Comparison of ENCODE assay signal across 1 cellular context in genomic region chr17:43125967-43126910, GRCh38.
A peak's percentile ranks its signal among the peaks of the same experiment; 100 is the strongest.
TF ChIP-seq lines count a peak whose summit lies in the region.

No MANE protein-coding gene starts in this region.

TF ChIP-seq in HepG2, 621 proteins besides CTCF, POLR2A, EP300 and RAD21 (continued from another document and continues in another):
- TF ChIP-seq ZNF646 (CRISPR knock-in tag; IDR thresholded peaks at IDR 0.05) (no peak; the same call in 1 of the 2 replicates), ZNF768 (CRISPR knock-in tag; IDR thresholded peaks at IDR 0.05) (peak; percentile 13; the same call in 1 of the 2 replicates), STAG1 (CRISPR knock-in tag; IDR thresholded peaks at IDR 0.05) (0 out of 2 replicates have a peak, but pooled peaks have one; percentile 9), LRRFIP1 (CRISPR knock-in tag; conservative IDR thresholded peaks at IDR 0.05) (no peak), POLR2AphosphoS2 (IDR thresholded peaks at IDR 0.05; ENCODE audit: low read depth, low read length) (0 out of 2 replicates have a peak, but pooled peaks have one; percentile 12), ZSCAN25 (CRISPR knock-in tag; IDR thresholded peaks at IDR 0.05) (0 out of 2 replicates have a peak, but pooled peaks have one; percentile 10), ZNF143 (CRISPR knock-in tag; IDR thresholded peaks at IDR 0.05) (peak; percentile 56), NR1H2 (CRISPR knock-in tag; IDR thresholded peaks at IDR 0.05; ENCODE audit: borderline replicate concordance, low read depth) (no peak), ZNF501 (CRISPR knock-in tag; IDR thresholded peaks at IDR 0.05) (peak; percentile 58), RELA (CRISPR knock-in tag; IDR thresholded peaks at IDR 0.05) (no peak), ZNF33B (CRISPR knock-in tag; IDR thresholded peaks at IDR 0.05) (no peak), ZUFSP (CRISPR knock-in tag; IDR thresholded peaks at IDR 0.05; ENCODE audit: borderline replicate concordance) (no peak), ZMYM3 (CRISPR knock-in tag; IDR thresholded peaks at IDR 0.05) (0 out of 2 replicates have a peak, but pooled peaks have one; percentile 22), HNF1B (CRISPR knock-in tag; IDR thresholded peaks at IDR 0.05) (peak; percentile 69), ZNF329 (CRISPR knock-in tag; IDR thresholded peaks at IDR 0.05; ENCODE audit: low read depth) (peak; percentile 72; the same call in 1 of the 2 replicates), ZNF691 (CRISPR knock-in tag; IDR thresholded peaks at IDR 0.05; ENCODE audit: borderline replicate concordance, low read depth) (0 out of 2 replicates have a peak, but pooled peaks have one; percentile 24), POLR2G (IDR thresholded peaks at IDR 0.05; ENCODE audit: low read depth, low read length) (peak; percentile 61), ZFX (CRISPR knock-in tag; IDR thresholded peaks at IDR 0.05; ENCODE audit: low read depth) (peak; percentile 32; the same call in 1 of the 2 replicates), HMGXB3 (CRISPR knock-in tag; IDR thresholded peaks at IDR 0.05; ENCODE audit: borderline replicate concordance) (peak; percentile 21; the same call in 1 of the 2 replicates), TIGD3 (CRISPR knock-in tag; IDR thresholded peaks at IDR 0.05; ENCODE audit: borderline replicate concordance) (peak; percentile 83; the same call in 1 of the 2 replicates), ZNF563 (CRISPR knock-in tag; IDR thresholded peaks at IDR 0.05) (peak; percentile 61; the same call in 1 of the 2 replicates), ASH2L (IDR thresholded peaks at IDR 0.05; ENCODE audit: insufficient read length, low read depth, low read length) (peak; percentile 63), IRX3 (CRISPR knock-in tag; IDR thresholded peaks at IDR 0.05; ENCODE audit: borderline replicate concordance, low read depth) (no peak), ZNF761 (CRISPR knock-in tag; conservative IDR thresholded peaks at IDR 0.05) (peak; percentile 6; the same call in 1 of the 2 replicates), TFE3 (CRISPR knock-in tag; IDR thresholded peaks at IDR 0.05) (no peak), ZNF18 (CRISPR knock-in tag; IDR thresholded peaks at IDR 0.05; ENCODE audit: insufficient replicate concordance) (peak; percentile 61), KDM2A (CRISPR knock-in tag; IDR thresholded peaks at IDR 0.05; ENCODE audit: borderline replicate concordance, low read depth) (peak; percentile 32; the same call in 1 of the 2 replicates)
